ENCODE assay signal across 1 cellular context in the genomic region with DNA sequence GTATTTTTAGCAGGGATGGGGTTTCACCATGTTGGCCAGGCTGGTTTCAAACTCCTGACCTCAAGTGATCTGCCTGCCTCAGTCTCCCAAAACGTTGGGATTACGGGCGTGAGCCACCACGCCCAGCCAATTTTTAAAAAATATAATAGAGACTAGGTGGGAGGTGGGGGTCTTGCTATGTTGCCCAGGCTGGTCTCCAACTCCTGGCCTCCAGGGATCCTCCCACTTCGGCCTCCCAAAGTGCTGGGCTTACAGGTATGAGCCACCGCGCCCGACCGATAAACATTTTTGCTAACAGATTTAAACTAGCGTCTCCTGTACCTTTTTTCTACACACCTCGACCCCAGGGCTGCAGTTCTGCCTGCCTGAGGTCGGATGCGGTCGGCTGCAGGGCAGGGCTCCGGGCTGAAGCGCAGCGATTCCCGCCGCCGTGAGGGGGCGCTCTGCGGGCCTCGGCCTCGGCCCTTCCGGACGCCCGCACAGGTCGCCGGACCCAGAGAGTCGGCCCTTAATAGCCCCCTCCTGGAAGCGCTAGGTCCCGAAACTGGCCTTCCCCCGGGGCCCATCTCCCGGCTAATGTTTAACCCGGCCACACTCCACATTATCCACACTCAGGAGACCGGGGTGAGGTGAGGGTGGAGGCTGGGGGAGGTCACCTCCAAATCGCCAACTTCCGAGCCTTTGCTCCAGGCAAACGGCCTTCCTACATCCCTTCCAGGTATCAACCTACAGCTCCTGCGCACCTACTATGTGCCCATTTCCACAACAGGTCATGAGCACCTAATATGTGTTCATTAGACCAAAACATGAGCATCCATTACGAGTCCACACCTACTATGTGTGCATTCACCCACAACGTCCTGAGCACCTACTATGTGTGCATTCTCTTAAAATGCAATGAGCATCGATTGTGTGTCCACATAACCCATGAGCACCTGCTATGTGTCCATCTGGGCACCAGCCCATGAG.
A peak's percentile ranks its signal among the peaks of the same experiment; 100 is the strongest.
TF ChIP-seq lines count a peak whose summit lies in the region.

No MANE protein-coding gene starts in this region.

TF ChIP-seq in GM12878, 131 proteins besides CTCF, POLR2A, EP300 and RAD21 (continued from another document and continues in another):
- no peak for TF ChIP-seq ZNF592 (IDR thresholded peaks at IDR 0.05)
- TF ChIP-seq MTA3 (IDR thresholded peaks at IDR 0.05; ENCODE audit: borderline replicate concordance, low read length), result no peak
- TF ChIP-seq HDGF (IDR thresholded peaks at IDR 0.05), result no peak
- no peak for TF ChIP-seq CHD2 (IDR thresholded peaks at IDR 0.05; ENCODE audit: borderline replicate concordance, low read depth, low read length)
- no peak for TF ChIP-seq POU2F2 (IDR thresholded peaks at IDR 0.05; ENCODE audit: borderline replicate concordance, low read depth, low read length)
- TF ChIP-seq FOS (IDR thresholded peaks at IDR 0.05; ENCODE audit: borderline replicate concordance, extremely low read depth, insufficient read length), result no peak
- no peak for TF ChIP-seq PAX8 (IDR thresholded peaks at IDR 0.05)
- TF ChIP-seq ZNF24 (IDR thresholded peaks at IDR 0.05), result no peak
- no peak for TF ChIP-seq E4F1 (IDR thresholded peaks at IDR 0.05; ENCODE audit: borderline replicate concordance, partially characterized antibody)
- TF ChIP-seq NR2F1 (conservative IDR thresholded peaks at IDR 0.05), result peak; percentile 91
- no peak for TF ChIP-seq SRF (IDR thresholded peaks at IDR 0.05; ENCODE audit: low read depth in 2 of 2, low read length in 2 of 2)
- no peak for TF ChIP-seq PML (IDR thresholded peaks at IDR 0.05; ENCODE audit: low read length)
- TF ChIP-seq, protein P1, sequence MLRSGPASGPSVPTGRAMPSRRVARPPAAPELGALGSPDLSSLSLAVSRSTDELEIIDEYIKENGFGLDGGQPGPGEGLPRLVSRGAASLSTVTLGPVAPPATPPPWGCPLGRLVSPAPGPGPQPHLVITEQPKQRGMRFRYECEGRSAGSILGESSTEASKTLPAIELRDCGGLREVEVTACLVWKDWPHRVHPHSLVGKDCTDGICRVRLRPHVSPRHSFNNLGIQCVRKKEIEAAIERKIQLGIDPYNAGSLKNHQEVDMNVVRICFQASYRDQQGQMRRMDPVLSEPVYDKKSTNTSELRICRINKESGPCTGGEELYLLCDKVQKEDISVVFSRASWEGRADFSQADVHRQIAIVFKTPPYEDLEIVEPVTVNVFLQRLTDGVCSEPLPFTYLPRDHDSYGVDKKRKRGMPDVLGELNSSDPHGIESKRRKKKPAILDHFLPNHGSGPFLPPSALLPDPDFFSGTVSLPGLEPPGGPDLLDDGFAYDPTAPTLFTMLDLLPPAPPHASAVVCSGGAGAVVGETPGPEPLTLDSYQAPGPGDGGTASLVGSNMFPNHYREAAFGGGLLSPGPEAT (IDR thresholded peaks at IDR 0.05; ENCODE audit: low read depth), result no peak; the same call in 1 of the 2 replicates
- peak; percentile 66; the same call in 1 of the 2 replicates for TF ChIP-seq SMARCA5 (IDR thresholded peaks at IDR 0.05)
- TF ChIP-seq CHD4 (IDR thresholded peaks at IDR 0.05), result no peak
- no peak for TF ChIP-seq ZZZ3 (IDR thresholded peaks at IDR 0.05; ENCODE audit: control insufficient read depth, insufficient read length, low read depth)
- no peak for TF ChIP-seq TBL1XR1 (IDR thresholded peaks at IDR 0.05; ENCODE audit: low read depth, low read length)
- no peak for TF ChIP-seq JUNB (IDR thresholded peaks at IDR 0.05)
- TF ChIP-seq SKIL (IDR thresholded peaks at IDR 0.05; ENCODE audit: low read depth, poor library complexity, severe bottlenecking), result no peak
- TF ChIP-seq ZNF622 (IDR thresholded peaks at IDR 0.05), result no peak
- TF ChIP-seq, protein P2, sequence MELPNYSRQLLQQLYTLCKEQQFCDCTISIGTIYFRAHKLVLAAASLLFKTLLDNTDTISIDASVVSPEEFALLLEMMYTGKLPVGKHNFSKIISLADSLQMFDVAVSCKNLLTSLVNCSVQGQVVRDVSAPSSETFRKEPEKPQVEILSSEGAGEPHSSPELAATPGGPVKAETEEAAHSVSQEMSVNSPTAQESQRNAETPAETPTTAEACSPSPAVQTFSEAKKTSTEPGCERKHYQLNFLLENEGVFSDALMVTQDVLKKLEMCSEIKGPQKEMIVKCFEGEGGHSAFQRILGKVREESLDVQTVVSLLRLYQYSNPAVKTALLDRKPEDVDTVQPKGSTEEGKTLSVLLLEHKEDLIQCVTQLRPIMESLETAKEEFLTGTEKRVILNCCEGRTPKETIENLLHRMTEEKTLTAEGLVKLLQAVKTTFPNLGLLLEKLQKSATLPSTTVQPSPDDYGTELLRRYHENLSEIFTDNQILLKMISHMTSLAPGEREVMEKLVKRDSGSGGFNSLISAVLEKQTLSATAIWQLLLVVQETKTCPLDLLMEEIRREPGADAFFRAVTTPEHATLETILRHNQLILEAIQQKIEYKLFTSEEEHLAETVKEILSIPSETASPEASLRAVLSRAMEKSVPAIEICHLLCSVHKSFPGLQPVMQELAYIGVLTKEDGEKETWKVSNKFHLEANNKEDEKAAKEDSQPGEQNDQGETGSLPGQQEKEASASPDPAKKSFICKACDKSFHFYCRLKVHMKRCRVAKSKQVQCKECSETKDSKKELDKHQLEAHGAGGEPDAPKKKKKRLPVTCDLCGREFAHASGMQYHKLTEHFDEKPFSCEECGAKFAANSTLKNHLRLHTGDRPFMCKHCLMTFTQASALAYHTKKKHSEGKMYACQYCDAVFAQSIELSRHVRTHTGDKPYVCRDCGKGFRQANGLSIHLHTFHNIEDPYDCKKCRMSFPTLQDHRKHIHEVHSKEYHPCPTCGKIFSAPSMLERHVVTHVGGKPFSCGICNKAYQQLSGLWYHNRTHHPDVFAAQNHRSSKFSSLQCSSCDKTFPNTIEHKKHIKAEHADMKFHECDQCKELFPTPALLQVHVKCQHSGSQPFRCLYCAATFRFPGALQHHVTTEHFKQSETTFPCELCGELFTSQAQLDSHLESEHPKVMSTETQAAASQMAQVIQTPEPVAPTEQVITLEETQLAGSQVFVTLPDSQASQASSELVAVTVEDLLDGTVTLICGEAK (IDR thresholded peaks at IDR 0.05; ENCODE audit: borderline replicate concordance), result no peak
- TF ChIP-seq NFYA (IDR thresholded peaks at IDR 0.05; ENCODE audit: borderline replicate concordance, low read depth, low read length), result no peak
- no peak for TF ChIP-seq ASH2L (IDR thresholded peaks at IDR 0.05; ENCODE audit: borderline replicate concordance, low read depth)
- TF ChIP-seq STAT1 (conservative IDR thresholded peaks at IDR 0.05), result no peak
- no peak for TF ChIP-seq ZSCAN29 (IDR thresholded peaks at IDR 0.05)
- peak; percentile 54; the same call in 1 of the 2 replicates for TF ChIP-seq GATAD2B (conservative IDR thresholded peaks at IDR 0.05; ENCODE audit: low read depth)
- TF ChIP-seq HDAC6 (IDR thresholded peaks at IDR 0.05; ENCODE audit: unreplicated experiment), result no peak
- TF ChIP-seq MEF2A (IDR thresholded peaks at IDR 0.05; ENCODE audit: insufficient read depth, low read depth, low read length), result no peak
- no peak for TF ChIP-seq EZH2 (IDR thresholded peaks at IDR 0.05; ENCODE audit: borderline replicate concordance, control insufficient read depth, low read depth, low read length)
- TF ChIP-seq SMAD5 (IDR thresholded peaks at IDR 0.05; ENCODE audit: low read depth), result no peak
- TF ChIP-seq, protein P3, sequence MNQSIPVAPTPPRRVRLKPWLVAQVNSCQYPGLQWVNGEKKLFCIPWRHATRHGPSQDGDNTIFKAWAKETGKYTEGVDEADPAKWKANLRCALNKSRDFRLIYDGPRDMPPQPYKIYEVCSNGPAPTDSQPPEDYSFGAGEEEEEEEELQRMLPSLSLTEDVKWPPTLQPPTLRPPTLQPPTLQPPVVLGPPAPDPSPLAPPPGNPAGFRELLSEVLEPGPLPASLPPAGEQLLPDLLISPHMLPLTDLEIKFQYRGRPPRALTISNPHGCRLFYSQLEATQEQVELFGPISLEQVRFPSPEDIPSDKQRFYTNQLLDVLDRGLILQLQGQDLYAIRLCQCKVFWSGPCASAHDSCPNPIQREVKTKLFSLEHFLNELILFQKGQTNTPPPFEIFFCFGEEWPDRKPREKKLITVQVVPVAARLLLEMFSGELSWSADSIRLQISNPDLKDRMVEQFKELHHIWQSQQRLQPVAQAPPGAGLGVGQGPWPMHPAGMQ (IDR thresholded peaks at IDR 0.05; ENCODE audit: borderline replicate concordance), result no peak
- peak; percentile 65 to 67 for TF ChIP-seq IKZF2 (IDR thresholded peaks at IDR 0.05)
- TF ChIP-seq, protein P4, sequence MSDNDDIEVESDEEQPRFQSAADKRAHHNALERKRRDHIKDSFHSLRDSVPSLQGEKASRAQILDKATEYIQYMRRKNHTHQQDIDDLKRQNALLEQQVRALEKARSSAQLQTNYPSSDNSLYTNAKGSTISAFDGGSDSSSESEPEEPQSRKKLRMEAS (IDR thresholded peaks at IDR 0.05; ENCODE audit: low read depth, low read length), result no peak
- no peak for TF ChIP-seq CEBPB (IDR thresholded peaks at IDR 0.05; ENCODE audit: borderline replicate concordance in 1 of 2, low read depth in 2 of 2, low read length in 2 of 2)
- TF ChIP-seq IRF3 (IDR thresholded peaks at IDR 0.05), result no peak
- TF ChIP-seq NKRF (conservative IDR thresholded peaks at IDR 0.05), result peak; percentile 41; the same call in 1 of the 2 replicates
